Comparison of ENCODE assay signal across 11 cellular contexts in the genomic region with DNA sequence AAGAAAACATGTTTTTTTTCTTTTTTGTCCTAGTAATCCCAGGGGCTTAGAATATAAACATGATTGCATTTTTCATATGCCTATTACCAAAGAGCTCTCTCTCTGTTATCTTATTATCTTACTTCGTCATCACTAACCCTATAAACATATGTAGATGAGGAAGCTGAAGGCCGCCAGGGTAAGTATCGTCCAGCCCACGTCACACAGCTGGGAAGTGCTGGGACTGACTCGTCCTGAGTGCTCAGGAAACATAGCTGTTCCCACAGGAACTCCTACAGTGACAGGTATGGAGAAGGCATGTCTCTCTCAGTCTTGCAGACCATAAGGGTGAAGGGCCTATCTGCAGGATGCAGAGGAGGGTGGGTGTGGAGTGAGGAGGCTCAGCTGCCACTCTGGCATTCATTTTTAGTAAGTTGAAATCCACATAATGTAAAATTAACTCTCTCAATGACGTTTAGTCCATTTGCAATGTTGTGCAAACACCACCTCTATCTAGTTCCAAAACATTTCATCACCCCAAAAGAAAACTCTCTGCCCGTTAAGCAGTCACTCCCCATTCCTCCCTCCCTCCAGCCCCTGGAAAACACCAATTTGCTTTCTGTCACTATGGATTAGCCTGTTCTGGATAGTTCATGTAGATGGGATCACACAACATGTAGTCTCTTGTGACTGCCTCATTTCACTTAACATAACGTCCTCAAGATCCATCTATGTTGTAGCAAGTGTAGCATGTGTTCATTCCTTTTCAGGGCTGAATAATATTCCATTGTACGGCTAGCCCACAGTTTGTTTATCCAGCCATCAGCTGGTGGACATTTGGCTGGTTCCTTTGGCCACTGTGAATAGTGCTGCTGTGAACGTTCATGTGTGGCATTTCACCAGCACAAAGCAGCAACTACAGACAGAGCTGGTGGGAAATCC.
DNase-seq lines count a peak whose midpoint lies in the region; ATAC-seq and TF ChIP-seq lines count a peak whose summit lies in the region.
"Had no signal": no experiment of that assay in that cellular context is flagged by ENCODE, and none has a peak within 500 bp of the region (broad histone marks: within the 10 kb centered on the region; RNA-seq: fewer than 3 reads in every experiment).

No MANE protein-coding gene starts in this region.

- WGBS in heart left ventricle, 4 donors = 52 to 65% (median 55%) methylated on average over 10 of the region's 10 CpGs

- in situ Hi-C loops in GM13976 (cut with MboI; ENCODE audit: low sequenced_read_pairs, unreplicated experiment) = no loop called here

- H3K4me1 Mint-ChIP-seq in activated T-helper 17 cell treated with anti-CD3 and anti-CD28 coated beads, Interleukin-2, amount 50 U/mL, for 72 hours = no peaks in the 10 kb centered on the region
- no peaks in the 10 kb centered on the region for H3K4me1 Mint-ChIP-seq in activated naive CD8-positive, alpha-beta T cell treated with anti-CD3 and anti-CD28 coated beads, Interleukin-2, amount 50 U/mL, for 24 hours

- H3K27ac ChIP-seq in heart left ventricle = peak overlapping the region in 6 of 12 donors; percentile 1 to 82 (median 47)
- peak overlapping the region; percentile 52 for H3K27ac ChIP-seq in left ventricle myocardium inferior (replicated peaks)
- H3K27ac ChIP-seq: suprapubic skin had no signal

- peak overlapping the region; percentile 65 for H3K27ac Mint-ChIP-seq in activated T-helper 17 cell treated with anti-CD3 and anti-CD28 coated beads, Interleukin-2, amount 50 U/mL, for 72 hours
- no peak overlapping the region for H3K27ac Mint-ChIP-seq in activated naive CD8-positive, alpha-beta T cell treated with anti-CD3 and anti-CD28 coated beads, Interleukin-2, amount 50 U/mL, for 24 hours

- H3K9me3 ChIP-seq in heart left ventricle = peaks cover 0 to 6% (median 0%) of the 10 kb centered on the region in 12 donors
- peaks cover 8% of the 10 kb centered on the region for H3K9me3 ChIP-seq in left ventricle myocardium inferior (replicated peaks)
- H3K9me3 ChIP-seq: suprapubic skin had no signal

- H3K4me3 Mint-ChIP-seq in activated T-helper 17 cell treated with anti-CD3 and anti-CD28 coated beads, Interleukin-2, amount 50 U/mL, for 72 hours = no peak overlapping the region
- no peak overlapping the region for H3K4me3 Mint-ChIP-seq in activated naive CD8-positive, alpha-beta T cell treated with anti-CD3 and anti-CD28 coated beads, Interleukin-2, amount 50 U/mL, for 24 hours

- TF ChIP-seq POLR2A in heart left ventricle (IDR thresholded peaks at IDR 0.05) = no peak

- H3K4me3 ChIP-seq in heart left ventricle = no peak overlapping the region
- H3K4me3 ChIP-seq in left ventricle myocardium inferior = no peak overlapping the region
- H3K4me3 ChIP-seq: suprapubic skin had no signal

- H3K27me3 ChIP-seq in heart left ventricle = no peaks in the 10 kb centered on the region
- no peaks in the 10 kb centered on the region for H3K27me3 ChIP-seq in left ventricle myocardium inferior (ENCODE audit: low read depth)
- H3K27me3 ChIP-seq: suprapubic skin had no signal

- no peaks in the 10 kb centered on the region for H3K27me3 Mint-ChIP-seq in activated T-helper 17 cell treated with anti-CD3 and anti-CD28 coated beads, Interleukin-2, amount 50 U/mL, for 72 hours
- H3K27me3 Mint-ChIP-seq in activated naive CD8-positive, alpha-beta T cell treated with anti-CD3 and anti-CD28 coated beads, Interleukin-2, amount 50 U/mL, for 24 hours = no peaks in the 10 kb centered on the region

- peak in 2 of 5 donors; percentile 50 to 68 for DNase-seq in heart left ventricle
- DNase-seq in Right ventricle myocardium superior = no peak
- no peak for DNase-seq in left ventricle myocardium inferior
- DNase-seq in GM13976 (ENCODE audit: low spot score) = no peak
- DNase-seq in activated naive CD8-positive, alpha-beta T cell treated with anti-CD3 and anti-CD28 coated beads, Interleukin-2, amount 50 U/mL, for 24 hours = no peak
- no peak for DNase-seq in HuH-7.5 (ENCODE audit: low spot score)
- DNase-seq: ACHN, NCI-H2107 had no signal

- peaks cover 0 to 32% (median 14%) of the 10 kb centered on the region in 9 donors for H3K36me3 ChIP-seq in heart left ventricle
- H3K36me3 ChIP-seq in left ventricle myocardium inferior = peaks cover 17% of the 10 kb centered on the region

- intact Hi-C loops in heart left ventricle (cut with DNase I) = loop anchor here in 2 of 10 donors (5.0 to 10.0 kb wide), 2 partner anchors 48 to 60 kb away; no protein-coding TSS in a partner anchor
- intact Hi-C loops in Right ventricle myocardium superior (cut with DNase I) = no loop called here
- intact Hi-C loops in left ventricle myocardium inferior (cut with micrococcal nuclease) = loop anchor here (10.0 kb wide), 1 partner anchor 52 kb away; no protein-coding TSS in a partner anchor

- no peaks in the 10 kb centered on the region for H3K9me3 Mint-ChIP-seq in activated T-helper 17 cell treated with anti-CD3 and anti-CD28 coated beads, Interleukin-2, amount 50 U/mL, for 72 hours
- no peaks in the 10 kb centered on the region for H3K9me3 Mint-ChIP-seq in activated naive CD8-positive, alpha-beta T cell treated with anti-CD3 and anti-CD28 coated beads, Interleukin-2, amount 50 U/mL, for 24 hours

- H3K36me3 Mint-ChIP-seq in activated T-helper 17 cell treated with anti-CD3 and anti-CD28 coated beads, Interleukin-2, amount 50 U/mL, for 72 hours (ENCODE audit: low read depth) = peaks cover 15% of the 10 kb centered on the region
- peaks cover 5% of the 10 kb centered on the region for H3K36me3 Mint-ChIP-seq in activated naive CD8-positive, alpha-beta T cell treated with anti-CD3 and anti-CD28 coated beads, Interleukin-2, amount 50 U/mL, for 24 hours (ENCODE audit: low read depth)

- TF ChIP-seq CTCF in heart left ventricle (IDR thresholded peaks at IDR 0.05) (no peak), left ventricle myocardium inferior (IDR thresholded peaks at IDR 0.05; ENCODE audit: borderline replicate concordance) (no peak), GM13976 (IDR thresholded peaks at IDR 0.05; ENCODE audit: borderline replicate concordance, control extremely low read depth, extremely low read depth, insufficient read depth, missing control alignments) (no peak)

- H3K4me1 ChIP-seq in heart left ventricle (peaks cover 4 to 46% (median 32%) of the 10 kb centered on the region in 12 donors), left ventricle myocardium inferior (peaks cover 41% of the 10 kb centered on the region)

- ATAC-seq in heart left ventricle (peak in 3 of 4 donors; percentile 19 to 64 (median 35)), Right ventricle myocardium superior (ENCODE audit: poor library complexity) (no peak), HG03342 (IDR thresholded peaks at IDR 0.05; ENCODE audit: unreplicated experiment) (no peak)
- ATAC-seq in activated T-helper 17 cell treated with anti-CD3 and anti-CD28 coated beads, Interleukin-2, amount 50 U/mL, for 72 hours (replicated peaks) = no peak
- no peak for ATAC-seq in activated naive CD8-positive, alpha-beta T cell treated with anti-CD3 and anti-CD28 coated beads, Interleukin-2, amount 50 U/mL, for 24 hours

Comparison
In these comparisons a context has a peak if more than half of its experiments do, and no peak if none do; other contexts are left out.
1. ATAC-seq: peak in heart left ventricle (3 of 4); none in Right ventricle myocardium superior (single experiment), activated T-helper 17 cell treated with anti-CD3 and anti-CD28 coated beads, Interleukin-2, amount 50 U/mL, for 72 hours (single experiment), activated naive CD8-positive, alpha-beta T cell treated with anti-CD3 and anti-CD28 coated beads, Interleukin-2, amount 50 U/mL, for 24 hours (single experiment) and HG03342 (single experiment).